Comparison of ENCODE assay signal across 13 cellular contexts in genomic region chr1:232921416-232921815, GRCh38.
"Had no signal": no experiment of that assay in that cellular context is flagged by ENCODE, and none has a peak within 500 bp of the region (broad histone marks: within the 10 kb centered on the region; RNA-seq: fewer than 3 reads in every experiment).

No MANE protein-coding gene starts in this region.

- H3K4me3 Mint-ChIP-seq: activated naive CD4-positive, alpha-beta T cell treated with anti-CD3 and anti-CD28 coated beads, Interleukin-2, amount 10 ng/mL, durations not matched to agents 7 days and 5 days had no signal

- H3K9me3 ChIP-seq: breast epithelium, heart left ventricle, left ventricle myocardium inferior, sigmoid colon, stomach, thyroid gland had no signal

- H3K4me1 ChIP-seq: breast epithelium, sigmoid colon, stomach had no signal

- H3K27ac ChIP-seq: breast epithelium, heart left ventricle, left ventricle myocardium inferior, stomach, thyroid gland, WERI-Rb-1 had no signal

- H3K27me3 Mint-ChIP-seq: activated naive CD4-positive, alpha-beta T cell treated with anti-CD3 and anti-CD28 coated beads, Interleukin-2, amount 10 ng/mL, durations not matched to agents 7 days and 5 days had no signal

- H3K27me3 ChIP-seq: breast epithelium, heart left ventricle, sigmoid colon, stomach, thyroid gland had no signal

- H3K36me3 ChIP-seq: breast epithelium, heart left ventricle, left ventricle myocardium inferior, sigmoid colon, stomach, thyroid gland, WERI-Rb-1 had no signal

- DNase-seq: activated CD4-positive, alpha-beta T cell treated with anti-CD3 and anti-CD28 coated beads for 48 hours; activated naive CD4-positive, alpha-beta T cell treated with anti-CD3 and anti-CD28 coated beads, Interleukin-2, amount 10 ng/mL, durations not matched to agents 7 days and 5 days; heart left ventricle; islet precursor cell; left ventricle myocardium inferior; mesendoderm; sigmoid colon; stomach; T1000; thyroid gland; WERI-Rb-1 had no signal

- H3K4me3 ChIP-seq: breast epithelium, heart left ventricle, left ventricle myocardium inferior, sigmoid colon, stomach, thyroid gland had no signal

- ATAC-seq: heart left ventricle had no signal

- H3K27ac Mint-ChIP-seq: activated T-helper 2 cell treated with anti-CD3 and anti-CD28 coated beads, Interferon-gamma antibody, Interleukin-2, Interleukin-4, amounts not matched to agents 10 μg/mL and 5 μg/mL and 100 μg/mL, durations not matched to agents 14 hours and 24 hours and 36 hours had no signal
